In genomic region chr9:33677961-33678360, GRCh38 we compare ENCODE assay signal across 17 cellular contexts.
A peak's percentile ranks its signal among the peaks of the same experiment; 100 is the strongest.
DNase-seq lines count a peak whose midpoint lies in the region; ATAC-seq and TF ChIP-seq lines count a peak whose summit lies in the region.
"Had no signal": no experiment of that assay in that cellular context is flagged by ENCODE, and none has a peak within 500 bp of the region (broad histone marks: within the 10 kb centered on the region; RNA-seq: fewer than 3 reads in every experiment).

No MANE protein-coding gene starts in this region.

- peak overlapping the region; percentile 91 for H3K4me3 Mint-ChIP-seq in WTC11

- H3K27ac ChIP-seq in HEK293 (ENCODE audit: extremely low read depth, low read depth, low read length) (no peak overlapping the region), iPS-20b (ENCODE audit: low read length) (no peak overlapping the region), psoas muscle (no peak overlapping the region)
- H3K27ac ChIP-seq: ovary had no signal

- POLR2A ChIA-PET in HEK293 (lab: Yijun Ruan, JAX): no interaction called here
- POLR2A ChIA-PET in WTC11 (lab: Charles Lee): interaction anchor here (1.7 kb wide), 1 partner anchor 54 kb away, joined by 4 read pairs; no protein-coding TSS in a partner anchor

- H3K27me3 Mint-ChIP-seq in WTC11 (ENCODE audit: low read depth): peaks cover 2% of the 10 kb centered on the region; the same call in 1 of the 2 replicates

- no peaks in the 10 kb centered on the region for H3K27me3 ChIP-seq in iPS-20b (ENCODE audit: insufficient read depth, low read length)
- peaks cover 0 to 13% (median 0%) of the 10 kb centered on the region in 3 donors for H3K27me3 ChIP-seq in psoas muscle (ENCODE audit: insufficient read depth in 3 of 3, low read length in 2 of 3)
- H3K27me3 ChIP-seq: ovary had no signal

- H3K36me3 Mint-ChIP-seq in WTC11: no peaks in the 10 kb centered on the region
- H3K36me3 Mint-ChIP-seq: activated CD4-positive, alpha-beta memory T cell treated with anti-CD3 and anti-CD28 coated beads for 36 hours; IgD-negative memory B cell; T-cell had no signal

- no peak for ATAC-seq in WTC11
- ATAC-seq in psoas muscle: no peak

- no peak overlapping the region for H3K9ac ChIP-seq in iPS-20b (ENCODE audit: low read depth, low read length)

- 73 to 86% (median 79%) methylated on average over 3 of the region's 3 CpGs for WGBS in psoas muscle, 3 donors

- H3K9me3 ChIP-seq in HEK293 (ENCODE audit: control insufficient read depth, insufficient read depth, low read depth, low read length) (no peaks in the 10 kb centered on the region), iPS-20b (ENCODE audit: insufficient read depth, low read depth, low read length) (no peaks in the 10 kb centered on the region), psoas muscle (no peaks in the 10 kb centered on the region)

- peaks cover 2% of the 10 kb centered on the region; the same call in 1 of the 2 replicates for H3K4me1 ChIP-seq in HEK293 (ENCODE audit: control insufficient read depth, insufficient read depth, low read length)
- peaks cover 8% of the 10 kb centered on the region; the same call in 1 of the 2 replicates for H3K4me1 ChIP-seq in iPS-20b (ENCODE audit: insufficient read depth, low read length)
- peaks cover 2% of the 10 kb centered on the region for H3K4me1 ChIP-seq in psoas muscle

- DNase-seq in WTC11 (ENCODE audit: low spot score) (no peak), psoas muscle (no peak), GM20000 (ENCODE audit: low spot score) (no peak), NCI-H774 (lab: John Stamatoyannopoulos, UW) (no peak)
- DNase-seq in activated CD8-positive, alpha-beta memory T cell treated with anti-CD3 and anti-CD28 coated beads, Interleukin-2, amount 50 U/mL, for 48 hours: no peak
- DNase-seq: activated CD4-positive, alpha-beta memory T cell treated with anti-CD3 and anti-CD28 coated beads for 36 hours; activated naive CD4-positive, alpha-beta T cell; effector memory CD4-positive, alpha-beta T cell; MV-4-11; NCI-H2081; ovary; stimulated activated CD4-positive, alpha-beta T cell treated with anti-CD3 and anti-CD28 coated beads, Interleukin-1b, Interleukin-23, amount 100 ng/mL, for 48 hours had no signal

- TF ChIP-seq CTCF in HEK293 (tag by site-specific recombination; IDR thresholded peaks at IDR 0.05) (no peak), WTC11 (IDR thresholded peaks at IDR 0.05) (no peak), psoas muscle (IDR thresholded peaks at IDR 0.05) (no peak), GM20000 (IDR thresholded peaks at IDR 0.05; ENCODE audit: extremely low read depth, missing control alignments) (no peak)

- CTCF ChIA-PET in HEK293 (lab: Yijun Ruan, JAX): interaction anchor here (0.6 to 3.3 kb wide), 5 partner anchors 43 to 295 kb away, joined by 3 to 22 read pairs (median 4); no protein-coding TSS in a partner anchor
- CTCF ChIA-PET in WTC11 (lab: Charles Lee): interaction anchor here (2.0 to 3.1 kb wide), 2 partner anchors 44 to 54 kb away, joined by 11 to 16 read pairs; no protein-coding TSS in a partner anchor

- no peak overlapping the region for H3K27ac Mint-ChIP-seq in WTC11
- H3K27ac Mint-ChIP-seq: activated CD4-positive, alpha-beta memory T cell treated with anti-CD3 and anti-CD28 coated beads for 36 hours had no signal

- H3K4me3 ChIP-seq in HEK293 (ENCODE audit: low read depth, low read length) (peak overlapping the region; percentile 65), iPS-20b (ENCODE audit: low read length) (peak overlapping the region; percentile 73), psoas muscle (peak overlapping the region; percentile 1)

- H3K9me3 Mint-ChIP-seq in WTC11: no peaks in the 10 kb centered on the region
- H3K9me3 Mint-ChIP-seq: activated CD4-positive, alpha-beta memory T cell treated with anti-CD3 and anti-CD28 coated beads for 36 hours; T-cell had no signal

- intact Hi-C loops in psoas muscle (cut with DNase I): no loop called here

- H3K36me3 ChIP-seq in HEK293 (ENCODE audit: control insufficient read depth in 2 of 2, insufficient read depth in 1 of 2, low read length in 2 of 2) (no peaks in the 10 kb centered on the region), iPS-20b (ENCODE audit: insufficient read depth, low read depth, low read length) (no peaks in the 10 kb centered on the region), psoas muscle (ENCODE audit: insufficient read depth in 1 of 2, low read depth in 1 of 2) (no peaks in the 10 kb centered on the region)
- H3K36me3 ChIP-seq: ovary, tibial nerve had no signal

- H3K4me1 Mint-ChIP-seq in WTC11: peaks cover 19% of the 10 kb centered on the region

TF ChIP-seq in HEK293, 187 proteins besides CTCF, POLR2A, EP300 and RAD21:
- no peak for TF ChIP-seq ZNF133 (tag by site-specific recombination; IDR thresholded peaks at IDR 0.05)
- TF ChIP-seq PRDM1 (tag by site-specific recombination; IDR thresholded peaks at IDR 0.05): peak; percentile 70; the same call in 1 of the 2 replicates
TF ChIP-seq in HEK293: peak in this region for 1.

TF ChIP-seq in WTC11, 78 proteins besides CTCF, POLR2A, EP300 and RAD21:
- no peak for TF ChIP-seq ZBTB21 (CRISPR knock-in tag; IDR thresholded peaks at IDR 0.05; ENCODE audit: borderline replicate concordance)
- TF ChIP-seq USF2 (CRISPR knock-in tag; IDR thresholded peaks at IDR 0.05): no peak
- TF ChIP-seq ZNF671 (CRISPR knock-in tag; IDR thresholded peaks at IDR 0.05): no peak
- no peak for TF ChIP-seq ZNF396 (CRISPR knock-in tag; IDR thresholded peaks at IDR 0.05; ENCODE audit: borderline replicate concordance)
- no peak for TF ChIP-seq ZNF423 (CRISPR knock-in tag; IDR thresholded peaks at IDR 0.05)
- TF ChIP-seq JAZF1 (CRISPR knock-in tag; IDR thresholded peaks at IDR 0.05): no peak
- TF ChIP-seq ZSCAN18 (CRISPR knock-in tag; IDR thresholded peaks at IDR 0.05): no peak
- no peak for TF ChIP-seq TEAD4 (CRISPR knock-in tag; IDR thresholded peaks at IDR 0.05)
- TF ChIP-seq AR (CRISPR knock-in tag; IDR thresholded peaks at IDR 0.05): no peak
- TF ChIP-seq TEAD1 (CRISPR knock-in tag; IDR thresholded peaks at IDR 0.05): no peak

Comparison
In these comparisons a context has a peak if more than half of its experiments do, and no peak if none do; other contexts are left out.
1. H3K4me3 ChIP-seq: peak in every context shown above with its lines; median percentile 73 in iPS-20b; 65 in HEK293; 1 in psoas muscle.